17 cellular contexts compared by ENCODE assay signal in genomic region chr16:77974883-77975282, GRCh38. TPM values are rescaled to one million over a fixed set of nuclear protein-coding genes. Genes with fewer than 3 reads are reported as not detected.
DNase-seq lines count a peak whose midpoint lies in the region; ATAC-seq and TF ChIP-seq lines count a peak whose summit lies in the region.
"Had no signal": no experiment of that assay in that cellular context is flagged by ENCODE, and none has a peak within 500 bp of the region (broad histone marks: within the 10 kb centered on the region; RNA-seq: fewer than 3 reads in every experiment).

No MANE protein-coding gene starts in this region.

- H3K27me3 Mint-ChIP-seq in WTC11 (ENCODE audit: low read depth): peaks cover 12% of the 10 kb centered on the region
- H3K27me3 Mint-ChIP-seq in CD4-positive, alpha-beta T cell: peaks cover 38% of the 10 kb centered on the region

- H3K9me3 Mint-ChIP-seq in WTC11: no peaks in the 10 kb centered on the region
- H3K9me3 Mint-ChIP-seq in CD4-positive, alpha-beta T cell: no peaks in the 10 kb centered on the region
- H3K9me3 Mint-ChIP-seq: activated T-helper 1 cell treated with anti-CD3 and anti-CD28 coated beads, Interleukin-12 subunit alpha, Interleukin-12 subunit beta, Interleukin-2, Interleukin-4 antibody, amounts not matched to agents 30 ng/mL and 10 ng/mL and 1 ng/mL, durations not matched to agents 14 hours and 24 hours and 36 hours; natural killer cell treated with Interleukin-12 subunit alpha and Interleukin-12 subunit beta and Interleukin-15 and Interleukin-18, amount 100 ng/mL, for 72 hours; T-cell had no signal

- CTCF ChIA-PET in WTC11 (lab: Charles Lee): interaction anchor here (0.6 to 3.5 kb wide), 11 partner anchors 11 to 339 kb away, joined by 3 to 23 read pairs (median 5); no protein-coding TSS in a partner anchor
- CTCF ChIA-PET in CD4-positive, alpha-beta T cell (lab: Charles Lee): no interaction called here

- no peak overlapping the region for H3K27ac ChIP-seq in CD4-positive, alpha-beta T cell (ENCODE audit: low read depth, low read length)
- H3K27ac ChIP-seq: KMS-11, tibial nerve had no signal

- H3K27me3 ChIP-seq in CD4-positive, alpha-beta T cell (ENCODE audit: control insufficient read depth, insufficient read depth, low read length): no peaks in the 10 kb centered on the region
- H3K27me3 ChIP-seq: tibial nerve had no signal

- peaks cover 25% of the 10 kb centered on the region for H3K36me3 Mint-ChIP-seq in WTC11
- H3K36me3 Mint-ChIP-seq in CD4-positive, alpha-beta T cell (ENCODE audit: low read depth): no peaks in the 10 kb centered on the region
- H3K36me3 Mint-ChIP-seq: natural killer cell treated with Interleukin-12 subunit alpha and Interleukin-12 subunit beta and Interleukin-15 and Interleukin-18, amount 100 ng/mL, for 72 hours; T-cell had no signal

- H3K27ac Mint-ChIP-seq in WTC11: peak overlapping the region; percentile 31; the same call in 1 of the 2 replicates
- H3K27ac Mint-ChIP-seq in CD4-positive, alpha-beta T cell: no peak overlapping the region
- H3K27ac Mint-ChIP-seq: activated T-helper 1 cell treated with anti-CD3 and anti-CD28 coated beads, Interleukin-12 subunit alpha, Interleukin-12 subunit beta, Interleukin-2, Interleukin-4 antibody, amounts not matched to agents 30 ng/mL and 10 ng/mL and 1 ng/mL, durations not matched to agents 14 hours and 24 hours and 36 hours; natural killer cell treated with Interleukin-12 subunit alpha and Interleukin-12 subunit beta and Interleukin-15 and Interleukin-18, amount 100 ng/mL, for 72 hours; T-cell had no signal

- intact Hi-C loops in CD4-positive, alpha-beta T cell (cut with DNase I, micrococcal nuclease): loop anchor here in 1 of 2 experiments (10.0 kb wide), 1 partner anchor 740 kb away; no protein-coding TSS in a partner anchor

- no peak for TF ChIP-seq EP300 in Ishikawa (IDR thresholded peaks at IDR 0.05; ENCODE audit: borderline replicate concordance)

- ATAC-seq in WTC11: peak; percentile 57
- no peak for ATAC-seq in CD4-positive, alpha-beta T cell (ENCODE audit: poor library complexity)
- no peak for ATAC-seq in HG02571 (IDR thresholded peaks at IDR 0.05; ENCODE audit: unreplicated experiment)
- no peak for ATAC-seq in HG02884 (IDR thresholded peaks at IDR 0.05; ENCODE audit: unreplicated experiment)
- ATAC-seq: left colon; natural killer cell treated with Interleukin-12 subunit alpha and Interleukin-12 subunit beta and Interleukin-15 and Interleukin-18, amount 100 ng/mL, for 72 hours; T-cell had no signal

- no peaks in the 10 kb centered on the region for H3K9me3 ChIP-seq in CD4-positive, alpha-beta T cell (ENCODE audit: control insufficient read depth, low read length)
- H3K9me3 ChIP-seq: tibial nerve had no signal

- TF ChIP-seq CTCF in WTC11 (IDR thresholded peaks at IDR 0.05): no peak
- TF ChIP-seq CTCF in CD4-positive, alpha-beta T cell (IDR thresholded peaks at IDR 0.05): no peak

- POLR2A ChIA-PET in WTC11 (lab: Charles Lee): interaction anchor here (0.7 kb wide), 1 partner anchor 466 kb away, joined by 4 read pairs; no protein-coding TSS in a partner anchor
- POLR2A ChIA-PET in CD4-positive, alpha-beta T cell (lab: Charles Lee): no interaction called here

- H3K4me1 Mint-ChIP-seq in WTC11: peaks cover 57% of the 10 kb centered on the region
- no peaks in the 10 kb centered on the region for H3K4me1 Mint-ChIP-seq in CD4-positive, alpha-beta T cell (ENCODE audit: low read depth)
- H3K4me1 Mint-ChIP-seq: T-cell had no signal

- no peak overlapping the region for H3K4me3 Mint-ChIP-seq in WTC11
- no peak overlapping the region for H3K4me3 Mint-ChIP-seq in CD4-positive, alpha-beta T cell
- H3K4me3 Mint-ChIP-seq: activated T-helper 1 cell treated with anti-CD3 and anti-CD28 coated beads, Interleukin-12 subunit alpha, Interleukin-12 subunit beta, Interleukin-2, Interleukin-4 antibody, amounts not matched to agents 30 ng/mL and 10 ng/mL and 1 ng/mL, durations not matched to agents 14 hours and 24 hours and 36 hours; natural killer cell treated with Interleukin-12 subunit alpha and Interleukin-12 subunit beta and Interleukin-15 and Interleukin-18, amount 100 ng/mL, for 72 hours; T-cell had no signal

- DNase-seq in NCI-H1417 (lab: John Stamatoyannopoulos, UW) (peak in 2 of 3 experiments; percentile 10 to 48), NCI-H1417 treated with DMSO at 0.1 percent for 48 hours (lab: John Stamatoyannopoulos, UW) (no peak), WTC11 (ENCODE audit: low spot score) (peak; percentile 31), iris pigment epithelial cell (ENCODE audit: low read depth) (peak; percentile 14)
- no peak for DNase-seq in CD4-positive, alpha-beta T cell
- DNase-seq: activated CD4-positive, alpha-beta T cell treated with anti-CD3 and anti-CD28 coated beads for 1 hour; left colon; NCI-H2171 treated with DMSO at 0.1 percent for 48 hours; T-cell had no signal

- TF ChIP-seq RAD21 in Ishikawa (IDR thresholded peaks at IDR 0.05; ENCODE audit: low read depth): no peak

TF ChIP-seq in Ishikawa, 13 proteins besides CTCF, POLR2A, EP300 and RAD21:
- TF ChIP-seq, protein P1, sequence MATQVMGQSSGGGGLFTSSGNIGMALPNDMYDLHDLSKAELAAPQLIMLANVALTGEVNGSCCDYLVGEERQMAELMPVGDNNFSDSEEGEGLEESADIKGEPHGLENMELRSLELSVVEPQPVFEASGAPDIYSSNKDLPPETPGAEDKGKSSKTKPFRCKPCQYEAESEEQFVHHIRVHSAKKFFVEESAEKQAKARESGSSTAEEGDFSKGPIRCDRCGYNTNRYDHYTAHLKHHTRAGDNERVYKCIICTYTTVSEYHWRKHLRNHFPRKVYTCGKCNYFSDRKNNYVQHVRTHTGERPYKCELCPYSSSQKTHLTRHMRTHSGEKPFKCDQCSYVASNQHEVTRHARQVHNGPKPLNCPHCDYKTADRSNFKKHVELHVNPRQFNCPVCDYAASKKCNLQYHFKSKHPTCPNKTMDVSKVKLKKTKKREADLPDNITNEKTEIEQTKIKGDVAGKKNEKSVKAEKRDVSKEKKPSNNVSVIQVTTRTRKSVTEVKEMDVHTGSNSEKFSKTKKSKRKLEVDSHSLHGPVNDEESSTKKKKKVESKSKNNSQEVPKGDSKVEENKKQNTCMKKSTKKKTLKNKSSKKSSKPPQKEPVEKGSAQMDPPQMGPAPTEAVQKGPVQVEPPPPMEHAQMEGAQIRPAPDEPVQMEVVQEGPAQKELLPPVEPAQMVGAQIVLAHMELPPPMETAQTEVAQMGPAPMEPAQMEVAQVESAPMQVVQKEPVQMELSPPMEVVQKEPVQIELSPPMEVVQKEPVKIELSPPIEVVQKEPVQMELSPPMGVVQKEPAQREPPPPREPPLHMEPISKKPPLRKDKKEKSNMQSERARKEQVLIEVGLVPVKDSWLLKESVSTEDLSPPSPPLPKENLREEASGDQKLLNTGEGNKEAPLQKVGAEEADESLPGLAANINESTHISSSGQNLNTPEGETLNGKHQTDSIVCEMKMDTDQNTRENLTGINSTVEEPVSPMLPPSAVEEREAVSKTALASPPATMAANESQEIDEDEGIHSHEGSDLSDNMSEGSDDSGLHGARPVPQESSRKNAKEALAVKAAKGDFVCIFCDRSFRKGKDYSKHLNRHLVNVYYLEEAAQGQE (IDR thresholded peaks at IDR 0.05; ENCODE audit: low read depth): peak; percentile 75
- TF ChIP-seq NFIC (IDR thresholded peaks at IDR 0.05): no peak
TF ChIP-seq in Ishikawa: peak in this region for 1.

TF ChIP-seq in WTC11, 78 proteins besides CTCF, POLR2A, EP300 and RAD21 (continues in another document):
- TF ChIP-seq, protein P2, sequence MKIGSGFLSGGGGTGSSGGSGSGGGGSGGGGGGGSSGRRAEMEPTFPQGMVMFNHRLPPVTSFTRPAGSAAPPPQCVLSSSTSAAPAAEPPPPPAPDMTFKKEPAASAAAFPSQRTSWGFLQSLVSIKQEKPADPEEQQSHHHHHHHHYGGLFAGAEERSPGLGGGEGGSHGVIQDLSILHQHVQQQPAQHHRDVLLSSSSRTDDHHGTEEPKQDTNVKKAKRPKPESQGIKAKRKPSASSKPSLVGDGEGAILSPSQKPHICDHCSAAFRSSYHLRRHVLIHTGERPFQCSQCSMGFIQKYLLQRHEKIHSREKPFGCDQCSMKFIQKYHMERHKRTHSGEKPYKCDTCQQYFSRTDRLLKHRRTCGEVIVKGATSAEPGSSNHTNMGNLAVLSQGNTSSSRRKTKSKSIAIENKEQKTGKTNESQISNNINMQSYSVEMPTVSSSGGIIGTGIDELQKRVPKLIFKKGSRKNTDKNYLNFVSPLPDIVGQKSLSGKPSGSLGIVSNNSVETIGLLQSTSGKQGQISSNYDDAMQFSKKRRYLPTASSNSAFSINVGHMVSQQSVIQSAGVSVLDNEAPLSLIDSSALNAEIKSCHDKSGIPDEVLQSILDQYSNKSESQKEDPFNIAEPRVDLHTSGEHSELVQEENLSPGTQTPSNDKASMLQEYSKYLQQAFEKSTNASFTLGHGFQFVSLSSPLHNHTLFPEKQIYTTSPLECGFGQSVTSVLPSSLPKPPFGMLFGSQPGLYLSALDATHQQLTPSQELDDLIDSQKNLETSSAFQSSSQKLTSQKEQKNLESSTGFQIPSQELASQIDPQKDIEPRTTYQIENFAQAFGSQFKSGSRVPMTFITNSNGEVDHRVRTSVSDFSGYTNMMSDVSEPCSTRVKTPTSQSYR (CRISPR knock-in tag; IDR thresholded peaks at IDR 0.05): no peak
- TF ChIP-seq ZNF423 (CRISPR knock-in tag; IDR thresholded peaks at IDR 0.05): peak; percentile 58
- TF ChIP-seq RORB (CRISPR knock-in tag; IDR thresholded peaks at IDR 0.05): no peak
- no peak for TF ChIP-seq NFE2L1 (CRISPR knock-in tag; IDR thresholded peaks at IDR 0.05)
- no peak for TF ChIP-seq PREB (CRISPR knock-in tag; IDR thresholded peaks at IDR 0.05; ENCODE audit: borderline replicate concordance)

RNA-seq across cellular contexts. Expression of gene CLEC3A, which starts 47.5 kb away (rescaled TPM):
- total RNA-seq in WTC11 (2021): not detected in 3 replicates
- total RNA-seq in CD4-positive, alpha-beta T cell: not detected
- total RNA-seq: activated T-helper 1 cell treated with anti-CD3 and anti-CD28 coated beads, Interleukin-12 subunit alpha, Interleukin-12 subunit beta, Interleukin-2, Interleukin-4 antibody, amounts not matched to agents 30 ng/mL and 10 ng/mL and 1 ng/mL, durations not matched to agents 14 hours and 24 hours and 36 hours; glomerular endothelial cell; left colon; natural killer cell treated with Interleukin-12 subunit alpha and Interleukin-12 subunit beta and Interleukin-15 and Interleukin-18, amount 100 ng/mL, for 72 hours; T-cell; tibial nerve had no signal

Comparison
In these comparisons a context has a peak if more than half of its experiments do, and no peak if none do; other contexts are left out.
1. DNase-seq: peak in NCI-H1417 (2 of 3), WTC11 (single experiment) and iris pigment epithelial cell (single experiment); none in NCI-H1417 treated with DMSO at 0.1 percent for 48 hours (single experiment) and CD4-positive, alpha-beta T cell (0 of 10).